In genomic region chr17:76536511-76537287, GRCh38 we compare ENCODE assay signal across 9 cellular contexts.
DNase-seq lines count a peak whose midpoint lies in the region; ATAC-seq and TF ChIP-seq lines count a peak whose summit lies in the region.
"Had no signal": no experiment of that assay in that cellular context is flagged by ENCODE, and none has a peak within 500 bp of the region (broad histone marks: within the 10 kb centered on the region; RNA-seq: fewer than 3 reads in every experiment).

No MANE protein-coding gene starts in this region.

- H3K36me3 ChIP-seq in ES-I3 (ENCODE audit: insufficient read depth, low read length) (no peaks in the 10 kb centered on the region), iPS-20b (ENCODE audit: insufficient read depth, low read depth, low read length) (no peaks in the 10 kb centered on the region), MM.1S (replicated peaks; ENCODE audit: insufficient read depth, low read length) (no peaks in the 10 kb centered on the region)

- no peaks in the 10 kb centered on the region for H3F3A ChIP-seq in MM.1S (ENCODE audit: insufficient read depth, low read length)

- TF ChIP-seq CTCF in cardiac fibroblast (IDR thresholded peaks at IDR 0.05; ENCODE audit: low read depth, low read length), result no peak
- TF ChIP-seq CTCF in MM.1S (IDR thresholded peaks at IDR 0.05; ENCODE audit: low read length), result no peak

- H3K4me2 ChIP-seq in MM.1S (ENCODE audit: low read depth, low read length), result no peak overlapping the region

- H3K79me2 ChIP-seq in MM.1S (ENCODE audit: low read length), result no peaks in the 10 kb centered on the region

- H3K27me3 ChIP-seq in iPS-20b (ENCODE audit: insufficient read depth, low read length), result peaks cover 57% of the 10 kb centered on the region
- peaks cover 77% of the 10 kb centered on the region for H3K27me3 ChIP-seq in MM.1S (replicated peaks; ENCODE audit: insufficient read depth, low read length)

- H3K4me3 ChIP-seq in cardiac fibroblast (replicated peaks in 1 of 2; ENCODE audit: low read depth in 2 of 2, low read length in 2 of 2) (peak overlapping the region; percentile 66 to 68), iPS-20b (ENCODE audit: low read length) (peak overlapping the region; percentile 60), skeletal muscle cell (ENCODE audit: low read depth, low read length) (peak overlapping the region; percentile 55), MM.1S (ENCODE audit: low read length) (no peak overlapping the region)

- H3K9me2 ChIP-seq in MM.1S (replicated peaks; ENCODE audit: insufficient read depth, low read length), result no peaks in the 10 kb centered on the region

- no peak overlapping the region for H2AFZ ChIP-seq in MM.1S (ENCODE audit: low read length)

- DNase-seq in cardiac fibroblast (ENCODE audit: low read depth in 2 of 2) (no peak), skeletal muscle cell (ENCODE audit: low read depth) (no peak), OCI-M2 (lab: John Stamatoyannopoulos, UW; ENCODE audit: unreplicated experiment) (no peak), MM.1S (no peak)
- DNase-seq: NCI-H524 had no signal

- H3K9me3 ChIP-seq in ES-I3 (ENCODE audit: control insufficient read depth, insufficient read depth, low read length) (no peaks in the 10 kb centered on the region), iPS-20b (ENCODE audit: insufficient read depth, low read depth, low read length) (no peaks in the 10 kb centered on the region), MM.1S (replicated peaks; ENCODE audit: insufficient read depth, low read length) (no peaks in the 10 kb centered on the region)

- H3K9ac ChIP-seq in ES-I3 (ENCODE audit: low read depth, low read length) (peak overlapping the region; percentile 52; the same call in 1 of the 2 replicates), iPS-20b (ENCODE audit: low read depth, low read length) (no peak overlapping the region), MM.1S (ENCODE audit: low read length) (no peak overlapping the region)

- ATAC-seq in GM18870 (IDR thresholded peaks at IDR 0.05; ENCODE audit: unreplicated experiment), result no peak
- no peak for ATAC-seq in HG03457 (IDR thresholded peaks at IDR 0.05; ENCODE audit: unreplicated experiment)

- H3K27ac ChIP-seq in iPS-20b (ENCODE audit: low read length) (no peak overlapping the region), MM.1S (ENCODE audit: low read length) (no peak overlapping the region)

- H4K20me1 ChIP-seq in MM.1S (ENCODE audit: insufficient read depth, low read length), result no peaks in the 10 kb centered on the region

- peaks cover 30% of the 10 kb centered on the region for H3K4me1 ChIP-seq in ES-I3 (ENCODE audit: insufficient read depth, low read length)
- peaks cover 11% of the 10 kb centered on the region; the same call in 1 of the 2 replicates for H3K4me1 ChIP-seq in iPS-20b (ENCODE audit: insufficient read depth, low read length)
- no peaks in the 10 kb centered on the region for H3K4me1 ChIP-seq in MM.1S (ENCODE audit: low read length)
